1 cellular context compared by ENCODE assay signal in genomic region chr14:58426819-58427288, GRCh38.
A peak's percentile ranks its signal among the peaks of the same experiment; 100 is the strongest.
TF ChIP-seq lines count a peak whose summit lies in the region.

No MANE protein-coding gene starts in this region.

TF ChIP-seq in HEK293, 187 proteins besides CTCF, POLR2A, EP300 and RAD21 (continued from another document):
- TF ChIP-seq ZNF529 (tag by site-specific recombination; IDR thresholded peaks at IDR 0.05; ENCODE audit: insufficient replicate concordance) (no peak), ZNF146 (tag by site-specific recombination; IDR thresholded peaks at IDR 0.05) (no peak), YY1 (tag by site-specific recombination; IDR thresholded peaks at IDR 0.05) (no peak), SP3 (tag by site-specific recombination; IDR thresholded peaks at IDR 0.05) (no peak), MEIS1 (CRISPR knock-in tag; IDR thresholded peaks at IDR 0.05; ENCODE audit: borderline replicate concordance) (no peak), ZNF670 (tag by site-specific recombination; IDR thresholded peaks at IDR 0.05; ENCODE audit: low read depth) (no peak), ZNF335 (tag by site-specific recombination; conservative IDR thresholded peaks at IDR 0.05) (peak; percentile 72), ZNF555 (tag by site-specific recombination; conservative IDR thresholded peaks at IDR 0.05) (no peak), ZNF138 (tag by site-specific recombination; IDR thresholded peaks at IDR 0.05; ENCODE audit: borderline replicate concordance) (no peak), YY2 (tag by site-specific recombination; IDR thresholded peaks at IDR 0.05) (no peak), ZIC2 (tag by site-specific recombination; IDR thresholded peaks at IDR 0.05) (peak; percentile 50; the same call in 1 of the 2 replicates), ZNF341 (tag by site-specific recombination; IDR thresholded peaks at IDR 0.05; ENCODE audit: low read depth) (peak; percentile 82), ZBTB7A (tag by site-specific recombination; IDR thresholded peaks at IDR 0.05; ENCODE audit: low read depth) (no peak), WT1 (tag by site-specific recombination; IDR thresholded peaks at IDR 0.05) (no peak), PBX3 (CRISPR knock-in tag; IDR thresholded peaks at IDR 0.05) (no peak), BCL11A (tag by site-specific recombination; IDR thresholded peaks at IDR 0.05; ENCODE audit: low read depth) (no peak), ZNF157 (tag by site-specific recombination; IDR thresholded peaks at IDR 0.05) (no peak), ZBTB1 (tag by site-specific recombination; IDR thresholded peaks at IDR 0.05) (no peak), KLF16 (tag by site-specific recombination; IDR thresholded peaks at IDR 0.05) (no peak), ZBTB26 (tag by site-specific recombination; optimal IDR thresholded peaks at IDR 0.05) (peak; percentile 43), ZNF629 (tag by site-specific recombination; IDR thresholded peaks at IDR 0.05) (no peak), ZSCAN18 (tag by site-specific recombination; IDR thresholded peaks at IDR 0.05) (no peak), ZNF664 (tag by site-specific recombination; IDR thresholded peaks at IDR 0.05) (no peak), SCRT1 (tag by site-specific recombination; IDR thresholded peaks at IDR 0.05; ENCODE audit: borderline replicate concordance) (no peak), ZBTB10 (tag by site-specific recombination; IDR thresholded peaks at IDR 0.05) (no peak; the same call in 1 of the 2 replicates), ZNF660 (tag by site-specific recombination; IDR thresholded peaks at IDR 0.05) (no peak), ZNF280C (tag by site-specific recombination; IDR thresholded peaks at IDR 0.05) (no peak), PATZ1 (tag by site-specific recombination; IDR thresholded peaks at IDR 0.05) (no peak), ZNF501 (tag by site-specific recombination; IDR thresholded peaks at IDR 0.05) (no peak), ZFP41 (tag by site-specific recombination; IDR thresholded peaks at IDR 0.05; ENCODE audit: borderline replicate concordance) (no peak), ZNF423 (tag by site-specific recombination; IDR thresholded peaks at IDR 0.05) (no peak), BCL6B (tag by site-specific recombination; IDR thresholded peaks at IDR 0.05) (no peak)
